22 cellular contexts compared by ENCODE assay signal in genomic region chr6:35557239-35557638, GRCh38. TPM values are rescaled to one million over a fixed set of nuclear protein-coding genes. Genes with fewer than 3 reads are reported as not detected.
DNase-seq lines count a peak whose midpoint lies in the region; ATAC-seq, FAIRE-seq and TF ChIP-seq lines count a peak whose summit lies in the region.
"Had no signal": no experiment of that assay in that cellular context is flagged by ENCODE, and none has a peak within 500 bp of the region (broad histone marks: within the 10 kb centered on the region; RNA-seq: fewer than 3 reads in every experiment).

No MANE protein-coding gene starts in this region.

- intact Hi-C loops in heart left ventricle (cut with DNase I), result no loop called here
- intact Hi-C loops in left ventricle myocardium inferior (cut with micrococcal nuclease), result no loop called here
- intact Hi-C loops in kidney (cut with DNase I), result no loop called here

- no peak overlapping the region for H3K23ac ChIP-seq in neuronal stem cell (ENCODE audit: low read depth, low read length, poor library complexity)

- no peak overlapping the region for H2BK120ac ChIP-seq in neuronal stem cell (ENCODE audit: low read depth, low read length)

- 42 to 62% (median 55%) methylated on average over 6 of the region's 6 CpGs for WGBS in heart left ventricle, 4 donors
- no CpG with 5 or more reads among the region's 6 CpGs for whole genome bisulfite sequencing in neuronal stem cell (ENCODE audit: extremely low coverage in 2 of 2, insufficient read length in 2 of 2, insufficient replicate concordance in 1 of 2), 2 donors

- H3K9me3 ChIP-seq in heart left ventricle (peaks cover 0 to 5% (median 0%) of the 10 kb centered on the region in 12 donors), left ventricle myocardium inferior (replicated peaks) (peaks cover 4% of the 10 kb centered on the region), neuronal stem cell (replicated peaks in 1 of 2; ENCODE audit: control insufficient read depth in 2 of 2, insufficient read depth in 1 of 2, low read depth in 1 of 2, low read length in 2 of 2) (peaks cover 0 to 8% of the 10 kb centered on the region in 2 donors), kidney (ENCODE audit: control insufficient read depth in 1 of 2, low read length in 2 of 2) (peaks cover 0 to 3% of the 10 kb centered on the region in 2 donors)
- H3K9me3 ChIP-seq: A549 had no signal

- H3K36me3 ChIP-seq in heart left ventricle, result no peaks in the 10 kb centered on the region
- H3K36me3 ChIP-seq in left ventricle myocardium inferior, result no peaks in the 10 kb centered on the region
- no peaks in the 10 kb centered on the region for H3K36me3 ChIP-seq in neuronal stem cell (replicated peaks in 1 of 2; ENCODE audit: control insufficient read depth in 2 of 2, insufficient read depth in 2 of 2, low read length in 2 of 2)
- H3K36me3 ChIP-seq in kidney (ENCODE audit: control insufficient read depth in 1 of 2, insufficient read depth in 2 of 2, low read length in 2 of 2), result no peaks in the 10 kb centered on the region

- H2BK12ac ChIP-seq in neuronal stem cell (ENCODE audit: low read length), result no peak overlapping the region

- no peak overlapping the region for H2BK15ac ChIP-seq in neuronal stem cell (ENCODE audit: low read length)

- no peak overlapping the region for H3K27ac ChIP-seq in heart left ventricle
- H3K27ac ChIP-seq in left ventricle myocardium inferior (replicated peaks), result no peak overlapping the region
- no peak overlapping the region for H3K27ac ChIP-seq in neuronal stem cell (replicated peaks; ENCODE audit: low read length)
- H3K27ac ChIP-seq in kidney (ENCODE audit: low read depth in 2 of 2, low read length in 2 of 2), result no peak overlapping the region
- H3K27ac ChIP-seq: A549, GM23248 had no signal

- TF ChIP-seq POLR2A in heart left ventricle (IDR thresholded peaks at IDR 0.05), result no peak

- ATAC-seq in heart left ventricle, result peak in 3 of 4 donors; percentile 18 to 61 (median 41)
- ATAC-seq in HG03354 (IDR thresholded peaks at IDR 0.05; ENCODE audit: poor library complexity, severe bottlenecking, unreplicated experiment), result no peak
- ATAC-seq: A549; CD8-positive, alpha-beta T cell; Panc1 had no signal

- no peaks in the 10 kb centered on the region for H3K27me3 ChIP-seq in heart left ventricle
- H3K27me3 ChIP-seq in left ventricle myocardium inferior (ENCODE audit: low read depth), result peaks cover 23% of the 10 kb centered on the region
- no peaks in the 10 kb centered on the region for H3K27me3 ChIP-seq in neuronal stem cell (ENCODE audit: control insufficient read depth in 3 of 3, insufficient read depth in 3 of 3, low read depth in 1 of 3, low read length in 3 of 3)

- H2AFZ ChIP-seq in neuronal stem cell (ENCODE audit: low read length), result no peak overlapping the region
- H2AFZ ChIP-seq: GM23248 had no signal

- H2AK5ac ChIP-seq in neuronal stem cell (ENCODE audit: low read depth, low read length), result no peak overlapping the region

- no peak overlapping the region for H4K8ac ChIP-seq in neuronal stem cell (ENCODE audit: low read depth, low read length)

- DNase-seq in heart left ventricle, result peak in 2 of 5 donors; percentile 28 to 29
- no peak for DNase-seq in left ventricle myocardium inferior
- peak; percentile 11 for DNase-seq in globus pallidus (ENCODE audit: low spot score)
- no peak for DNase-seq in neuronal stem cell (ENCODE audit: low spot score)
- DNase-seq in OCI-M2 (lab: John Stamatoyannopoulos, UW; ENCODE audit: unreplicated experiment), result no peak
- DNase-seq in kidney, result no peak
- DNase-seq: Calu3; CD8-positive, alpha-beta T cell; GF-D8; GM23248; HCEC 1CT; NCI-H1417; NCI-H187; NCI-H2107; NCI-H226; NCI-H524 treated with DMSO at 0.1 percent for 48 hours had no signal

- H3K4me1 ChIP-seq in heart left ventricle, result no peaks in the 10 kb centered on the region
- peaks cover 4% of the 10 kb centered on the region for H3K4me1 ChIP-seq in left ventricle myocardium inferior
- H3K4me1 ChIP-seq in neuronal stem cell (ENCODE audit: control insufficient read depth in 2 of 2, insufficient read depth in 1 of 2, low read depth in 1 of 2, low read length in 2 of 2), result peaks cover 3 to 5% of the 10 kb centered on the region in 2 donors
- no peaks in the 10 kb centered on the region for H3K4me1 ChIP-seq in kidney (ENCODE audit: control insufficient read depth in 1 of 2, insufficient read depth in 1 of 2, low read depth in 1 of 2, low read length in 2 of 2)
- H3K4me1 ChIP-seq: A549 had no signal

- H4K91ac ChIP-seq in neuronal stem cell (ENCODE audit: low read depth, low read length, poor library complexity), result no peak overlapping the region

- no peak overlapping the region for H2BK5ac ChIP-seq in neuronal stem cell (ENCODE audit: low read length)

- TF ChIP-seq CTCF in heart left ventricle (IDR thresholded peaks at IDR 0.05) (no peak), left ventricle myocardium inferior (IDR thresholded peaks at IDR 0.05; ENCODE audit: borderline replicate concordance) (no peak), kidney (IDR thresholded peaks at IDR 0.05; ENCODE audit: borderline replicate concordance, extremely low read depth, insufficient read depth) (no peak)

- H3K18ac ChIP-seq in neuronal stem cell (ENCODE audit: low read length), result peak overlapping the region; percentile 79

- H3K4ac ChIP-seq in neuronal stem cell (ENCODE audit: low read length), result no peak overlapping the region

- FAIRE-seq in kidney (lab: Jason Lieb, UNC), result no peak
- FAIRE-seq: A549, GM19239 had no signal

- H3K4me2 ChIP-seq in neuronal stem cell (ENCODE audit: insufficient read depth, low read length, poor library complexity, severe bottlenecking), result no peak overlapping the region
- H3K4me2 ChIP-seq: A549 had no signal

- H3K14ac ChIP-seq in neuronal stem cell (ENCODE audit: low read length), result peak overlapping the region; percentile 56

- H3K9ac ChIP-seq in neuronal stem cell (ENCODE audit: low read depth, low read length, poor library complexity) (no peak overlapping the region), kidney (ENCODE audit: low read length in 2 of 2) (no peak overlapping the region)
- H3K9ac ChIP-seq: GM23248 had no signal

- H3K4me3 ChIP-seq in heart left ventricle (no peak overlapping the region), left ventricle myocardium inferior (no peak overlapping the region), neuronal stem cell (ENCODE audit: low read length in 2 of 2) (no peak overlapping the region), kidney (ENCODE audit: low read length in 2 of 2) (no peak overlapping the region)
- H3K4me3 ChIP-seq: A549, GM23248 had no signal

- no peaks in the 10 kb centered on the region for H3K79me1 ChIP-seq in neuronal stem cell (ENCODE audit: low read depth, low read length)

RNA-seq across cellular contexts. Expression of gene TULP1, which starts 44.5 kb away (rescaled TPM):
- total RNA-seq in heart left ventricle (not detected), left ventricle myocardium inferior (not detected), kidney (not detected)
- polyA plus RNA-seq in heart left ventricle (under 1 TPM in 1 of 2 donors, not detected in 1; 0.15 TPM), kidney (ENCODE audit: insufficient read depth, low read depth, low replicate concordance) (not detected)
- polyA plus RNA-seq in neuronal stem cell (2013, experiment 1 of 2), result 2.8 TPM
- polyA plus RNA-seq in neuronal stem cell (2013, experiment 2 of 2), result 2.3 TPM
- total RNA-seq: Calu3; CD8-positive, alpha-beta T cell; GM23248; SK-MEL-5 had no signal
- polyA plus RNA-seq: A549, BJ, GM23248 had no signal
